In genomic region chr6:169798764-169799473, GRCh38 we compare ENCODE assay signal across 2 cellular contexts.
TF ChIP-seq lines count a peak whose summit lies in the region.

No MANE protein-coding gene starts in this region.

TF ChIP-seq in A549, 52 proteins besides CTCF, POLR2A, EP300 and RAD21 (continued from another document):
- TF ChIP-seq, protein P1, sequence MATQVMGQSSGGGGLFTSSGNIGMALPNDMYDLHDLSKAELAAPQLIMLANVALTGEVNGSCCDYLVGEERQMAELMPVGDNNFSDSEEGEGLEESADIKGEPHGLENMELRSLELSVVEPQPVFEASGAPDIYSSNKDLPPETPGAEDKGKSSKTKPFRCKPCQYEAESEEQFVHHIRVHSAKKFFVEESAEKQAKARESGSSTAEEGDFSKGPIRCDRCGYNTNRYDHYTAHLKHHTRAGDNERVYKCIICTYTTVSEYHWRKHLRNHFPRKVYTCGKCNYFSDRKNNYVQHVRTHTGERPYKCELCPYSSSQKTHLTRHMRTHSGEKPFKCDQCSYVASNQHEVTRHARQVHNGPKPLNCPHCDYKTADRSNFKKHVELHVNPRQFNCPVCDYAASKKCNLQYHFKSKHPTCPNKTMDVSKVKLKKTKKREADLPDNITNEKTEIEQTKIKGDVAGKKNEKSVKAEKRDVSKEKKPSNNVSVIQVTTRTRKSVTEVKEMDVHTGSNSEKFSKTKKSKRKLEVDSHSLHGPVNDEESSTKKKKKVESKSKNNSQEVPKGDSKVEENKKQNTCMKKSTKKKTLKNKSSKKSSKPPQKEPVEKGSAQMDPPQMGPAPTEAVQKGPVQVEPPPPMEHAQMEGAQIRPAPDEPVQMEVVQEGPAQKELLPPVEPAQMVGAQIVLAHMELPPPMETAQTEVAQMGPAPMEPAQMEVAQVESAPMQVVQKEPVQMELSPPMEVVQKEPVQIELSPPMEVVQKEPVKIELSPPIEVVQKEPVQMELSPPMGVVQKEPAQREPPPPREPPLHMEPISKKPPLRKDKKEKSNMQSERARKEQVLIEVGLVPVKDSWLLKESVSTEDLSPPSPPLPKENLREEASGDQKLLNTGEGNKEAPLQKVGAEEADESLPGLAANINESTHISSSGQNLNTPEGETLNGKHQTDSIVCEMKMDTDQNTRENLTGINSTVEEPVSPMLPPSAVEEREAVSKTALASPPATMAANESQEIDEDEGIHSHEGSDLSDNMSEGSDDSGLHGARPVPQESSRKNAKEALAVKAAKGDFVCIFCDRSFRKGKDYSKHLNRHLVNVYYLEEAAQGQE (IDR thresholded peaks at IDR 0.05) = no peak
- no peak for TF ChIP-seq EHMT2 (IDR thresholded peaks at IDR 0.05; ENCODE audit: low read depth)
- TF ChIP-seq MAZ (IDR thresholded peaks at IDR 0.05; ENCODE audit: borderline replicate concordance, low read depth, low read length) = no peak
TF ChIP-seq in A549: peak in this region for 0.

TF ChIP-seq in SK-N-SH, 30 proteins besides CTCF, POLR2A, EP300 and RAD21 (continued from another document):
- TF ChIP-seq, protein P1 (IDR thresholded peaks at IDR 0.05; ENCODE audit: low read depth, low read length) = no peak
- TF ChIP-seq, protein P2, sequence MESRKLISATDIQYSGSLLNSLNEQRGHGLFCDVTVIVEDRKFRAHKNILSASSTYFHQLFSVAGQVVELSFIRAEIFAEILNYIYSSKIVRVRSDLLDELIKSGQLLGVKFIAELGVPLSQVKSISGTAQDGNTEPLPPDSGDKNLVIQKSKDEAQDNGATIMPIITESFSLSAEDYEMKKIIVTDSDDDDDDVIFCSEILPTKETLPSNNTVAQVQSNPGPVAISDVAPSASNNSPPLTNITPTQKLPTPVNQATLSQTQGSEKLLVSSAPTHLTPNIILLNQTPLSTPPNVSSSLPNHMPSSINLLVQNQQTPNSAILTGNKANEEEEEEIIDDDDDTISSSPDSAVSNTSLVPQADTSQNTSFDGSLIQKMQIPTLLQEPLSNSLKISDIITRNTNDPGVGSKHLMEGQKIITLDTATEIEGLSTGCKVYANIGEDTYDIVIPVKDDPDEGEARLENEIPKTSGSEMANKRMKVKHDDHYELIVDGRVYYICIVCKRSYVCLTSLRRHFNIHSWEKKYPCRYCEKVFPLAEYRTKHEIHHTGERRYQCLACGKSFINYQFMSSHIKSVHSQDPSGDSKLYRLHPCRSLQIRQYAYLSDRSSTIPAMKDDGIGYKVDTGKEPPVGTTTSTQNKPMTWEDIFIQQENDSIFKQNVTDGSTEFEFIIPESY (IDR thresholded peaks at IDR 0.05; ENCODE audit: borderline replicate concordance, low read depth) = no peak
- TF ChIP-seq FOXJ3 (CRISPR knock-in tag; IDR thresholded peaks at IDR 0.05) = no peak
- TF ChIP-seq CHD2 (IDR thresholded peaks at IDR 0.05; ENCODE audit: low read length, partially characterized antibody) = no peak
- no peak for TF ChIP-seq TAF1 (IDR thresholded peaks at IDR 0.05; ENCODE audit: borderline replicate concordance, low read depth, low read length)
- TF ChIP-seq, protein P3, sequence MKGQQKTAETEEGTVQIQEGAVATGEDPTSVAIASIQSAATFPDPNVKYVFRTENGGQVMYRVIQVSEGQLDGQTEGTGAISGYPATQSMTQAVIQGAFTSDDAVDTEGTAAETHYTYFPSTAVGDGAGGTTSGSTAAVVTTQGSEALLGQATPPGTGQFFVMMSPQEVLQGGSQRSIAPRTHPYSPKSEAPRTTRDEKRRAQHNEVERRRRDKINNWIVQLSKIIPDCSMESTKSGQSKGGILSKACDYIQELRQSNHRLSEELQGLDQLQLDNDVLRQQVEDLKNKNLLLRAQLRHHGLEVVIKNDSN (IDR thresholded peaks at IDR 0.05; ENCODE audit: borderline replicate concordance, low read depth) = no peak
- no peak for TF ChIP-seq IRF3 (IDR thresholded peaks at IDR 0.05; ENCODE audit: low read depth, low read length)
